Comparison of ENCODE assay signal across 9 cellular contexts in genomic region chr15:90593469-90594158, GRCh38.
DNase-seq lines count a peak whose midpoint lies in the region; ATAC-seq and TF ChIP-seq lines count a peak whose summit lies in the region.
"Had no signal": no experiment of that assay in that cellular context is flagged by ENCODE, and none has a peak within 500 bp of the region (broad histone marks: within the 10 kb centered on the region; RNA-seq: fewer than 3 reads in every experiment).

No MANE protein-coding gene starts in this region.

- H3K27me3 ChIP-seq in heart left ventricle (no peaks in the 10 kb centered on the region), layer of hippocampus (ENCODE audit: control insufficient read depth, insufficient read depth, low read length) (no peaks in the 10 kb centered on the region), tibial artery (no peaks in the 10 kb centered on the region)

- intact Hi-C loops in heart left ventricle (cut with DNase I) (loop anchor here in 3 of 10 donors (5.0 to 10.0 kb wide), 3 partner anchors 36 to 269 kb away; no protein-coding TSS in a partner anchor), left cardiac atrium (cut with DNase I) (loop anchor here in 1 of 2 donors (10.0 kb wide), 1 partner anchor 59 kb away; no protein-coding TSS in a partner anchor), tibial artery (cut with DNase I; ENCODE audit: low total_unique reads) (no loop called here)

- no peaks in the 10 kb centered on the region for H3K9me3 ChIP-seq in heart left ventricle
- no peaks in the 10 kb centered on the region for H3K9me3 ChIP-seq in tibial artery

- H3K4me1 ChIP-seq in heart left ventricle (peaks cover 8 to 83% (median 43%) of the 10 kb centered on the region in 12 donors), tibial artery (peaks cover 0 to 99% (median 60%) of the 10 kb centered on the region in 4 donors)

- ATAC-seq in heart left ventricle = peak in 1 of 4 donors; percentile 34
- no peak for ATAC-seq in left cardiac atrium
- no peak for ATAC-seq in GM21526 (IDR thresholded peaks at IDR 0.05; ENCODE audit: low FRiP score, unreplicated experiment)
- ATAC-seq in GM21786 (IDR thresholded peaks at IDR 0.05; ENCODE audit: unreplicated experiment) = no peak

- H3K36me3 ChIP-seq in heart left ventricle (peaks cover 0 to 26% (median 3%) of the 10 kb centered on the region in 9 donors), tibial artery (peaks cover 0 to 3% (median 0%) of the 10 kb centered on the region in 3 donors)

- peak overlapping the region in 1 of 12 donors; percentile 9 for H3K4me3 ChIP-seq in heart left ventricle
- H3K4me3 ChIP-seq in tibial artery = no peak overlapping the region

- WGBS in heart left ventricle, 4 donors = 60 to 72% (median 70%) methylated on average over 10 of the region's 10 CpGs

- TF ChIP-seq POLR2A in heart left ventricle (IDR thresholded peaks at IDR 0.05) = no peak

- H3K27ac ChIP-seq in heart left ventricle (peak overlapping the region in 8 of 12 donors; percentile 29 to 86 (median 56)), VCaP (peak overlapping the region; percentile 92), layer of hippocampus (ENCODE audit: low read depth, low read length) (peak overlapping the region; percentile 74), tibial artery (peak overlapping the region; percentile 76 to 78)

- peak in 2 of 5 donors; percentile 39 to 44 for DNase-seq in heart left ventricle
- no peak for DNase-seq in left cardiac atrium
- no peak for DNase-seq in tibial artery
- DNase-seq in NCI-H146 (lab: John Stamatoyannopoulos, UW) = no peak
- DNase-seq: NCI-H1417 treated with DMSO at 0.1 percent for 48 hours had no signal

- TF ChIP-seq CTCF in heart left ventricle (IDR thresholded peaks at IDR 0.05) (no peak), VCaP (conservative IDR thresholded peaks at IDR 0.05) (no peak), tibial artery (IDR thresholded peaks at IDR 0.05) (no peak)
